8 cellular contexts compared by ENCODE assay signal in genomic region chr16:9053006-9053601, GRCh38. TPM values are rescaled to one million over a fixed set of nuclear protein-coding genes. Genes with fewer than 3 reads are reported as not detected.
DNase-seq lines count a peak whose midpoint lies in the region; ATAC-seq, FAIRE-seq and TF ChIP-seq lines count a peak whose summit lies in the region.

No MANE protein-coding gene starts in this region.

- no peak overlapping the region for H3K4me2 ChIP-seq in endothelial cell of umbilical vein (ENCODE audit: insufficient read depth, low read length)

- peaks cover 4% of the 10 kb centered on the region for H3K4me1 ChIP-seq in endothelial cell of umbilical vein (ENCODE audit: control insufficient read depth, extremely low read depth, insufficient read depth, low read length)

- POLR2A ChIA-PET in endothelial cell of umbilical vein (lab: Charles Lee), result interaction anchor here (1.0 kb wide), 1 partner anchor 38 kb away, joined by 3 read pairs; the partner anchor contains the start of gene HAPSTR1

- TF ChIP-seq CTCF in endothelial cell of umbilical vein (IDR thresholded peaks at IDR 0.05; ENCODE audit: extremely low read depth in 1 of 2, insufficient read depth in 1 of 2, low read depth in 1 of 2, low read length in 2 of 2), result no peak

- intact Hi-C loops in endothelial cell of umbilical vein (cut with micrococcal nuclease), result no loop called here

- H4K20me1 ChIP-seq in endothelial cell of umbilical vein (replicated peaks; ENCODE audit: control insufficient read depth, extremely low read depth, insufficient read depth, low read length), result no peaks in the 10 kb centered on the region

- dilution Hi-C loops in endothelial cell of umbilical vein (cut with MboI; ENCODE audit: extremely low pct_ligation_motif_present, low sequenced_read_pairs), result no loop called here

- FAIRE-seq in endothelial cell of umbilical vein (lab: Jason Lieb, UNC), result peak; percentile 95

- CTCF ChIA-PET in endothelial cell of umbilical vein (lab: Charles Lee), result interaction anchor here (1.3 to 2.2 kb wide), 3 partner anchors 21 to 44 kb away, joined by 3 to 11 read pairs (median 7); no protein-coding TSS in a partner anchor

- H2AFZ ChIP-seq in endothelial cell of umbilical vein (ENCODE audit: low read depth, low read length), result no peak overlapping the region

- no peaks in the 10 kb centered on the region for H3K9me1 ChIP-seq in endothelial cell of umbilical vein (replicated peaks; ENCODE audit: control insufficient read depth, extremely low read depth, insufficient read depth, low read length)

- no peak for ATAC-seq in HG02588 (IDR thresholded peaks at IDR 0.05; ENCODE audit: unreplicated experiment)

- no peaks in the 10 kb centered on the region for H3K9me3 ChIP-seq in endothelial cell of umbilical vein (replicated peaks; ENCODE audit: control insufficient read depth, insufficient read depth, low read length)

- no peaks in the 10 kb centered on the region for H3K79me2 ChIP-seq in endothelial cell of umbilical vein (ENCODE audit: control insufficient read depth, insufficient read depth, low read length)

- no peaks in the 10 kb centered on the region for H3K27me3 ChIP-seq in endothelial cell of umbilical vein (ENCODE audit: control insufficient read depth in 2 of 2, insufficient read depth in 2 of 2, low read length in 2 of 2)

- no peak overlapping the region for H3K9ac ChIP-seq in endothelial cell of umbilical vein (replicated peaks; ENCODE audit: extremely low read depth, insufficient read depth, low read length)

- no peaks in the 10 kb centered on the region for H3K36me3 ChIP-seq in endothelial cell of umbilical vein (ENCODE audit: control insufficient read depth in 2 of 2, extremely low read depth in 1 of 2, insufficient read depth in 2 of 2, low read length in 2 of 2)

- no peak for TF ChIP-seq POLR2A in endothelial cell of umbilical vein (IDR thresholded peaks at IDR 0.05; ENCODE audit: low read depth, low read length)

- H3K4me3 ChIP-seq in endothelial cell of umbilical vein (replicated peaks in 1 of 3; ENCODE audit: insufficient read depth in 1 of 3, low read depth in 1 of 3, low read length in 3 of 3), result no peak overlapping the region

- H3K27ac ChIP-seq in endothelial cell of umbilical vein (ENCODE audit: insufficient read depth, low read depth, low read length), result no peak overlapping the region

- no TSS peak for BruUV-seq in endothelial cell of umbilical vein (replicated peaks; lab: Mats Ljungman, UMichigan)

- DNase-seq in stimulated activated CD4-positive, alpha-beta T cell treated with anti-CD3 and anti-CD28 coated beads, Interleukin-1b, Interleukin-23, amount 100 ng/mL, for 48 hours, result peak; percentile 30
- DNase-seq in stimulated activated CD4-positive, alpha-beta T cell treated with anti-CD3 and anti-CD28 coated beads, Interleukin-4, amount 100 ng/mL, for 4 hours, result no peak
- DNase-seq in NCI-H82 (lab: John Stamatoyannopoulos, UW), result peak; percentile 93
- DNase-seq in endothelial cell of umbilical vein (ENCODE audit: low read depth, low spot score), result peak; percentile 70
- peak; percentile 61 for DNase-seq in myocyte (ENCODE audit: low read depth)
- no peak for DNase-seq in GOT3 (lab: John Stamatoyannopoulos, UW)
- no peak for DNase-seq in NK-92 (lab: John Stamatoyannopoulos, UW; ENCODE audit: unreplicated experiment)

TF ChIP-seq in endothelial cell of umbilical vein, 7 proteins besides CTCF, POLR2A, EP300 and RAD21:
- TF ChIP-seq POLR2AphosphoS5 (IDR thresholded peaks at IDR 0.05; ENCODE audit: insufficient read depth, low read depth, low read length) (no peak), JUN (IDR thresholded peaks at IDR 0.05; ENCODE audit: borderline replicate concordance, insufficient read depth, insufficient read length, low read depth) (no peak), MYC (IDR thresholded peaks at IDR 0.05; ENCODE audit: low read depth, low read length) (no peak), FOS (IDR thresholded peaks at IDR 0.05; ENCODE audit: borderline replicate concordance, insufficient read depth, low read length) (no peak)
- TF ChIP-seq, protein P1, sequence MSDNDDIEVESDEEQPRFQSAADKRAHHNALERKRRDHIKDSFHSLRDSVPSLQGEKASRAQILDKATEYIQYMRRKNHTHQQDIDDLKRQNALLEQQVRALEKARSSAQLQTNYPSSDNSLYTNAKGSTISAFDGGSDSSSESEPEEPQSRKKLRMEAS (IDR thresholded peaks at IDR 0.05; ENCODE audit: insufficient read depth, insufficient read length), result peak; percentile 96

RNA-seq across cellular contexts. Expression of gene HAPSTR1, which starts 38.3 kb away (rescaled TPM):
- total RNA-seq in endothelial cell of umbilical vein, result 60.1 and 63.7 TPM in 2 replicates
- 11.6 and 15.7 TPM in 2 replicates for polyA plus RNA-seq in endothelial cell of umbilical vein
- polyA plus RNA-seq in endothelial cell of umbilical vein (2011; cell fraction: cytosol; rRNA removed), result 15.9 and 18.5 TPM in 2 replicates
- 20.5 and 27.5 TPM in 2 replicates for polyA plus RNA-seq in endothelial cell of umbilical vein (2011; cell fraction: nucleus; rRNA removed)
- polyA plus RNA-seq in endothelial cell of umbilical vein (2012), result 25.2 and 32.3 TPM in 2 replicates
- polyA minus RNA-seq in endothelial cell of umbilical vein, result 43.8 and 48.6 TPM in 2 replicates
- polyA minus RNA-seq in endothelial cell of umbilical vein (2011; cell fraction: cytosol; rRNA and poly(A)+ RNA removed), result 28.6 TPM
- polyA minus RNA-seq in endothelial cell of umbilical vein (2011; cell fraction: nucleus; rRNA and poly(A)+ RNA removed), result 28.1 and 40.5 TPM in 2 replicates
- total RNA-seq in myocyte, result 69.4 and 71.6 TPM in 2 replicates
- polyA plus RNA-seq in myocyte (2012), result 27.7 TPM

Comparison
In these comparisons a context has a peak if more than half of its experiments do, and no peak if none do; other contexts are left out.
1. DNase-seq: peak in stimulated activated CD4-positive, alpha-beta T cell treated with anti-CD3 and anti-CD28 coated beads, Interleukin-1b, Interleukin-23, amount 100 ng/mL, for 48 hours (single experiment), NCI-H82 (single experiment), endothelial cell of umbilical vein (single experiment) and myocyte (single experiment); none in stimulated activated CD4-positive, alpha-beta T cell treated with anti-CD3 and anti-CD28 coated beads, Interleukin-4, amount 100 ng/mL, for 4 hours (0 of 2), GOT3 (single experiment) and NK-92 (single experiment).